In genomic region chr1:33153650-33154049, GRCh38 we compare ENCODE assay signal across 15 cellular contexts. TPM values are rescaled to one million over a fixed set of nuclear protein-coding genes. Genes with fewer than 3 reads are reported as not detected.
DNase-seq lines count a peak whose midpoint lies in the region; ATAC-seq and TF ChIP-seq lines count a peak whose summit lies in the region.
"Had no signal": no experiment of that assay in that cellular context is flagged by ENCODE, and none has a peak within 500 bp of the region (broad histone marks: within the 10 kb centered on the region; RNA-seq: fewer than 3 reads in every experiment).

No MANE protein-coding gene starts in this region.

- H3K9me3 ChIP-seq in CD4-positive, alpha-beta T cell (ENCODE audit: control insufficient read depth, low read length), result no peaks in the 10 kb centered on the region
- H3K9me3 ChIP-seq in KOPT-K1 (ENCODE audit: insufficient read depth, low read length, poor library complexity, severe bottlenecking) (no peaks in the 10 kb centered on the region), neuronal stem cell (replicated peaks in 1 of 2; ENCODE audit: control insufficient read depth in 2 of 2, insufficient read depth in 1 of 2, low read depth in 1 of 2, low read length in 2 of 2) (no peaks in the 10 kb centered on the region)
- no peaks in the 10 kb centered on the region for H3K9me3 ChIP-seq in CD4-positive, alpha-beta memory T cell (ENCODE audit: control insufficient read depth in 1 of 2, low read length in 2 of 2)
- H3K9me3 ChIP-seq: mucosa of descending colon, SJSA1 had no signal

- no peak overlapping the region for H3K4me3 Mint-ChIP-seq in CD4-positive, alpha-beta T cell
- H3K4me3 Mint-ChIP-seq in stimulated activated effector memory CD8-positive, alpha-beta T cell treated with anti-CD3 and anti-CD28 coated beads, Interleukin-12 subunit alpha, Interleukin-12 subunit beta, amount 100 ng/mL, for 72 hours, result no peak overlapping the region
- H3K4me3 Mint-ChIP-seq in CD4-positive, alpha-beta memory T cell, result no peak overlapping the region
- H3K4me3 Mint-ChIP-seq: stimulated activated naive CD8-positive, alpha-beta T cell treated with anti-CD3 and anti-CD28 coated beads, Interleukin-15, Interleukin-2, amounts not matched to agents 100 ng/mL and 50 ng/mL, for 24 hours had no signal

- H2AFZ ChIP-seq in neuronal stem cell (ENCODE audit: low read length), result no peak overlapping the region

- intact Hi-C loops in CD4-positive, alpha-beta T cell (cut with DNase I, micrococcal nuclease), result no loop called here
- intact Hi-C loops in dorsolateral prefrontal cortex (cut with DNase I), result no loop called here
- intact Hi-C loops in CD4-positive, alpha-beta memory T cell (cut with micrococcal nuclease), result no loop called here

- no peak overlapping the region for H3K27ac ChIP-seq in CD4-positive, alpha-beta T cell (ENCODE audit: low read depth, low read length)
- H3K27ac ChIP-seq in KOPT-K1 (ENCODE audit: low read depth, low read length, poor library complexity, severe bottlenecking), result peak overlapping the region; percentile 54
- H3K27ac ChIP-seq in dorsolateral prefrontal cortex, result peak overlapping the region; percentile 68 to 98 (median 93)
- H3K27ac ChIP-seq in neuronal stem cell (replicated peaks; ENCODE audit: low read length), result peak overlapping the region; percentile 46
- no peak overlapping the region for H3K27ac ChIP-seq in CD4-positive, alpha-beta memory T cell (ENCODE audit: low read depth, low read length)
- H3K27ac ChIP-seq: epithelial cell of prostate, SJSA1 had no signal

- no peak overlapping the region for H2BK12ac ChIP-seq in neuronal stem cell (ENCODE audit: low read length)

- DNase-seq in CD4-positive, alpha-beta T cell, result no peak
- DNase-seq in dorsolateral prefrontal cortex (no peak), neuronal stem cell (ENCODE audit: low spot score) (no peak), T-helper 2 cell (no peak)
- DNase-seq in stimulated activated effector memory CD8-positive, alpha-beta T cell treated with anti-CD3 and anti-CD28 coated beads, Interleukin-12 subunit alpha, Interleukin-12 subunit beta, amount 100 ng/mL, for 72 hours (ENCODE audit: low spot score in 2 of 2), result no peak
- DNase-seq in CD4-positive, alpha-beta memory T cell, result no peak
- DNase-seq: activated CD4-positive, alpha-beta T cell treated with anti-CD3 and anti-CD28 coated beads, Interleukin-2, amount 50 U/mL, for 48 hours; activated T-cell treated with anti-CD3 and anti-CD28 coated beads, Interleukin-2, amount 50 U/mL, for 48 hours; stimulated activated CD4-positive, alpha-beta T cell treated with anti-CD3 and anti-CD28 coated beads, Interleukin-12 subunit alpha, Interleukin-12 subunit beta, amount 100 ng/mL, for 4 hours had no signal

- no peak for TF ChIP-seq CTCF in CD4-positive, alpha-beta T cell (IDR thresholded peaks at IDR 0.05)
- no peak for TF ChIP-seq CTCF in dorsolateral prefrontal cortex (IDR thresholded peaks at IDR 0.05 in 54 of 56, conservative IDR thresholded peaks at IDR 0.05 in 2 of 56; ENCODE audit: low read depth in 1 of 56, partially characterized antibody in 56 of 56)

- no CpG with 5 or more reads among the region's 2 CpGs for WGBS in neuronal stem cell (ENCODE audit: extremely low coverage in 2 of 2, insufficient read length in 2 of 2, insufficient replicate concordance in 1 of 2), 2 donors

- H3K36me3 ChIP-seq in KOPT-K1 (ENCODE audit: insufficient read depth, low read length) (peaks cover 8% of the 10 kb centered on the region; the same call in 1 of the 2 replicates), neuronal stem cell (replicated peaks in 1 of 2; ENCODE audit: control insufficient read depth in 2 of 2, insufficient read depth in 2 of 2, low read length in 2 of 2) (peaks cover 3 to 67% of the 10 kb centered on the region in 2 donors)
- H3K36me3 ChIP-seq in CD4-positive, alpha-beta memory T cell (ENCODE audit: insufficient read depth, low read length), result peaks cover 17% of the 10 kb centered on the region

- no peaks in the 10 kb centered on the region for H3K79me1 ChIP-seq in neuronal stem cell (ENCODE audit: low read depth, low read length)

- H2BK5ac ChIP-seq in neuronal stem cell (ENCODE audit: low read length), result no peak overlapping the region

- CTCF ChIA-PET in CD4-positive, alpha-beta T cell (lab: Charles Lee), result interaction anchor here (1.4 kb wide), 1 partner anchor 27 kb away, joined by 3 read pairs; no protein-coding TSS in a partner anchor
- CTCF ChIA-PET in CD4-positive, alpha-beta memory T cell (lab: Charles Lee; ENCODE audit: partially characterized antibody), result no interaction called here

- POLR2A ChIA-PET in CD4-positive, alpha-beta T cell (lab: Charles Lee), result no interaction called here
- POLR2A ChIA-PET in CD4-positive, alpha-beta memory T cell (lab: Charles Lee; ENCODE audit: partially characterized antibody), result no interaction called here

- ATAC-seq in CD4-positive, alpha-beta T cell (ENCODE audit: poor library complexity), result no peak
- ATAC-seq in HG03135 (IDR thresholded peaks at IDR 0.05; ENCODE audit: unreplicated experiment), result no peak
- ATAC-seq in stimulated activated effector memory CD8-positive, alpha-beta T cell treated with anti-CD3 and anti-CD28 coated beads, Interleukin-12 subunit alpha, Interleukin-12 subunit beta, amount 100 ng/mL, for 72 hours, result no peak
- ATAC-seq: mucosa of descending colon had no signal

- peaks cover 55% of the 10 kb centered on the region for H3K36me3 Mint-ChIP-seq in CD4-positive, alpha-beta T cell (ENCODE audit: low read depth)
- H3K36me3 Mint-ChIP-seq in stimulated activated effector memory CD8-positive, alpha-beta T cell treated with anti-CD3 and anti-CD28 coated beads, Interleukin-12 subunit alpha, Interleukin-12 subunit beta, amount 100 ng/mL, for 72 hours, result peaks cover 8% of the 10 kb centered on the region
- peaks cover 29 to 60% of the 10 kb centered on the region in 2 donors for H3K36me3 Mint-ChIP-seq in CD4-positive, alpha-beta memory T cell

- no peak overlapping the region for H4K91ac ChIP-seq in neuronal stem cell (ENCODE audit: low read depth, low read length, poor library complexity)

- no peak overlapping the region for H2BK120ac ChIP-seq in neuronal stem cell (ENCODE audit: low read depth, low read length)

- H3K4ac ChIP-seq in neuronal stem cell (ENCODE audit: low read length), result no peak overlapping the region

- H3K4me1 ChIP-seq in neuronal stem cell (ENCODE audit: control insufficient read depth in 2 of 2, insufficient read depth in 1 of 2, low read depth in 1 of 2, low read length in 2 of 2), result peaks cover 35 to 36% of the 10 kb centered on the region in 2 donors
- no peaks in the 10 kb centered on the region for H3K4me1 ChIP-seq in CD4-positive, alpha-beta memory T cell (ENCODE audit: insufficient read depth, low read length)

- H3K4me3 ChIP-seq in dorsolateral prefrontal cortex (peak overlapping the region in 3 of 59 donors; percentile 1 to 16 (median 6)), neuronal stem cell (ENCODE audit: low read length in 2 of 2) (no peak overlapping the region)
- H3K4me3 ChIP-seq in CD4-positive, alpha-beta memory T cell (ENCODE audit: low read length in 2 of 2), result no peak overlapping the region
- H3K4me3 ChIP-seq: mucosa of descending colon, SJSA1 had no signal

- peak overlapping the region; percentile 12 for H3K27ac Mint-ChIP-seq in CD4-positive, alpha-beta T cell
- H3K27ac Mint-ChIP-seq in stimulated activated effector memory CD8-positive, alpha-beta T cell treated with anti-CD3 and anti-CD28 coated beads, Interleukin-12 subunit alpha, Interleukin-12 subunit beta, amount 100 ng/mL, for 72 hours, result no peak overlapping the region
- H3K27ac Mint-ChIP-seq in CD4-positive, alpha-beta memory T cell, result peak overlapping the region in 3 of 7 donors; percentile 7 to 80 (median 64)
- H3K27ac Mint-ChIP-seq: stimulated activated naive CD8-positive, alpha-beta T cell treated with anti-CD3 and anti-CD28 coated beads, Interleukin-15, Interleukin-2, amounts not matched to agents 100 ng/mL and 50 ng/mL, for 24 hours had no signal

- H3K27me3 Mint-ChIP-seq in CD4-positive, alpha-beta T cell, result no peaks in the 10 kb centered on the region
- no peaks in the 10 kb centered on the region for H3K27me3 Mint-ChIP-seq in CD4-positive, alpha-beta memory T cell
- H3K27me3 Mint-ChIP-seq: stimulated activated naive CD8-positive, alpha-beta T cell treated with anti-CD3 and anti-CD28 coated beads, Interleukin-15, Interleukin-2, amounts not matched to agents 100 ng/mL and 50 ng/mL, for 24 hours had no signal

- no peak overlapping the region for H3K9ac ChIP-seq in neuronal stem cell (ENCODE audit: low read depth, low read length, poor library complexity)

- no peak overlapping the region for H3K14ac ChIP-seq in neuronal stem cell (ENCODE audit: low read length)

- H4K8ac ChIP-seq in neuronal stem cell (ENCODE audit: low read depth, low read length), result no peak overlapping the region

- H3K4me2 ChIP-seq in neuronal stem cell (ENCODE audit: insufficient read depth, low read length, poor library complexity, severe bottlenecking), result no peak overlapping the region

- no peak overlapping the region for H3K23ac ChIP-seq in neuronal stem cell (ENCODE audit: low read depth, low read length, poor library complexity)

- no peak overlapping the region for H2BK15ac ChIP-seq in neuronal stem cell (ENCODE audit: low read length)

- H3K9me3 Mint-ChIP-seq in CD4-positive, alpha-beta T cell, result no peaks in the 10 kb centered on the region
- H3K9me3 Mint-ChIP-seq in stimulated activated effector memory CD8-positive, alpha-beta T cell treated with anti-CD3 and anti-CD28 coated beads, Interleukin-12 subunit alpha, Interleukin-12 subunit beta, amount 100 ng/mL, for 72 hours, result no peaks in the 10 kb centered on the region
- no peaks in the 10 kb centered on the region for H3K9me3 Mint-ChIP-seq in CD4-positive, alpha-beta memory T cell
- H3K9me3 Mint-ChIP-seq: stimulated activated naive CD8-positive, alpha-beta T cell treated with anti-CD3 and anti-CD28 coated beads, Interleukin-15, Interleukin-2, amounts not matched to agents 100 ng/mL and 50 ng/mL, for 24 hours had no signal

- H3K18ac ChIP-seq in neuronal stem cell (ENCODE audit: low read length), result no peak overlapping the region

- peak overlapping the region; percentile 23 for H2AK5ac ChIP-seq in neuronal stem cell (ENCODE audit: low read depth, low read length)

- no peaks in the 10 kb centered on the region for H3K27me3 ChIP-seq in CD4-positive, alpha-beta T cell (ENCODE audit: control insufficient read depth, insufficient read depth, low read length)
- H3K27me3 ChIP-seq in dorsolateral prefrontal cortex, result no peaks in the 10 kb centered on the region
- H3K27me3 ChIP-seq in neuronal stem cell (ENCODE audit: control insufficient read depth in 3 of 3, insufficient read depth in 3 of 3, low read depth in 1 of 3, low read length in 3 of 3), result no peaks in the 10 kb centered on the region
- H3K27me3 ChIP-seq in CD4-positive, alpha-beta memory T cell (ENCODE audit: insufficient read depth, low read length), result no peaks in the 10 kb centered on the region
- H3K27me3 ChIP-seq: SJSA1 had no signal

- no peaks in the 10 kb centered on the region for H3K4me1 Mint-ChIP-seq in CD4-positive, alpha-beta T cell (ENCODE audit: low read depth)
- no peaks in the 10 kb centered on the region for H3K4me1 Mint-ChIP-seq in stimulated activated effector memory CD8-positive, alpha-beta T cell treated with anti-CD3 and anti-CD28 coated beads, Interleukin-12 subunit alpha, Interleukin-12 subunit beta, amount 100 ng/mL, for 72 hours
- H3K4me1 Mint-ChIP-seq in CD4-positive, alpha-beta memory T cell, result peaks cover 0 to 4% (median 3%) of the 10 kb centered on the region in 4 donors

RNA-seq across cellular contexts. Expression of gene TRIM62, which starts 28.2 kb away (rescaled TPM):
- 10 to 100 TPM; 18.9 to 23.0 TPM for total RNA-seq in CD4-positive, alpha-beta T cell
- total RNA-seq in dorsolateral prefrontal cortex, result 10 to 100 TPM in 104 of 120 experiments, 1 to 10 TPM in 16; 6.7 to 37.6 (median 13.9) TPM
- polyA plus RNA-seq in neuronal stem cell (2013, experiment 1 of 2), result 3.4 TPM
- 3.4 TPM for polyA plus RNA-seq in neuronal stem cell (2013, experiment 2 of 2)
- total RNA-seq in CD4-positive, alpha-beta memory T cell, result 10 to 100 TPM; 20.0 to 26.2 TPM
- polyA plus RNA-seq in CD4-positive, alpha-beta memory T cell, result 1 to 10 TPM; 7.2 to 7.6 TPM

Comparison
In these comparisons a context has a peak if more than half of its experiments do, and no peak if none do; other contexts are left out.
1. H3K27ac ChIP-seq: peak in KOPT-K1 (single experiment), dorsolateral prefrontal cortex (59 of 59) and neuronal stem cell (single experiment); none in CD4-positive, alpha-beta T cell (single experiment) and CD4-positive, alpha-beta memory T cell (single experiment).